ENCODE assay signal across 9 cellular contexts in the genomic region with DNA sequence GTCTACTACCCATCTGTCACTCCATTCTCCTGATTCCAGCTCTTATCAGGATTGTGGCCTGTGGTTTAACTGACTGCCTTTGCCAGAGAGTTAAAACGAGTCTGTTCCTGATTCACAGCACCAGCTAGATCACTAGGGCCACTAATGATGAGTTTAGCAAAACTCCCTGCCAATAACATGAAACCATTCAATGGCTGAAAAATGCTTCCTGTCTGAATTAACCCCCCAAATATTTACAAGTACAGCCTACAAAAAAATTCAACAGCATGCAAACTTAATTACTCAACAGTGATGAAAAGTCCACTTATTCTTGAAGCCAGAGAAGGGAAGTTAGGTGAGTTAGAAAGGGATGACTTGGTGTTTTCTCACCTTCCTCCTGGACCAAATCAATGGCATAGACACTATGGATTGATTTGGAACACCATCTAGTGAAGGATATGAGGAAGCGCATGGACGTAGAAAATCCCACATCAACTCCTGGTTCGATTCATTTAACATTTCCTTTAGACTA.
A peak's percentile ranks its signal among the peaks of the same experiment; 100 is the strongest.
DNase-seq lines count a peak whose midpoint lies in the region; ATAC-seq lines count a peak whose summit lies in the region.
"Had no signal": no experiment of that assay in that cellular context is flagged by ENCODE, and none has a peak within 500 bp of the region (broad histone marks: within the 10 kb centered on the region; RNA-seq: fewer than 3 reads in every experiment).

No MANE protein-coding gene starts in this region.

- peak overlapping the region; percentile 14 for H3K4me2 ChIP-seq in GM23248 (ENCODE audit: unreplicated experiment)

- ATAC-seq in HG02870 (IDR thresholded peaks at IDR 0.05; ENCODE audit: unreplicated experiment) (no peak), HG03565 (IDR thresholded peaks at IDR 0.05; ENCODE audit: unreplicated experiment) (no peak)

- 0 out of 2 replicates have a peak overlapping the region, but pooled peaks have one; percentile 30 for H2AFZ ChIP-seq in GM23248
- H2AFZ ChIP-seq: parathyroid adenoma had no signal

- H3K9me2 ChIP-seq in GM23248 (ENCODE audit: insufficient read depth), result no peaks in the 10 kb centered on the region

- H3K4me3 ChIP-seq in GM23248, result 0 out of 2 replicates have a peak overlapping the region, but pooled peaks have one; percentile 4

- no peaks in the 10 kb centered on the region for H4K20me1 ChIP-seq in GM23248 (ENCODE audit: insufficient read depth)

- H3K4me1 ChIP-seq in GM23248 (ENCODE audit: insufficient read depth), result peaks cover 31% of the 10 kb centered on the region
- H3K4me1 ChIP-seq: parathyroid adenoma had no signal

- H3K9ac ChIP-seq in GM23248, result no peak overlapping the region
- H3K9ac ChIP-seq: parathyroid adenoma had no signal

- DNase-seq in GM23248 (peak; percentile 79), OCI-M1 (lab: John Stamatoyannopoulos, UW) (peak; percentile 91), fibroblast of peridontal ligament (ENCODE audit: extremely low read depth) (peak; percentile 53), renal cortical epithelial cell (ENCODE audit: low read depth) (peak; percentile 61), COR-L47 (lab: John Stamatoyannopoulos, UW) (no peak), NCI-H1694 treated with DMSO at 0.1 percent for 48 hours (lab: John Stamatoyannopoulos, UW) (no peak)

- H3K36me3 ChIP-seq in GM23248 (ENCODE audit: low read depth), result no peaks in the 10 kb centered on the region

- 35 to 50% methylated on average over 4 of the region's 4 CpGs for WGBS in GM23248 (ENCODE audit: low coverage in 1 of 2, low lambda C conversion rate in 2 of 2, missing lambda C conversion rate in 2 of 2), 2 experiments

- in situ Hi-C loops in GM23248 (cut with MboI), result no loop called here

- H3F3A ChIP-seq in GM23248 (ENCODE audit: insufficient read depth), result peaks cover 14% of the 10 kb centered on the region

- H3K27ac ChIP-seq in GM23248, result 0 out of 2 replicates have a peak overlapping the region, but pooled peaks have one; percentile 0
- H3K27ac ChIP-seq: parathyroid adenoma had no signal

- H3K79me2 ChIP-seq in GM23248 (ENCODE audit: insufficient read depth), result no peaks in the 10 kb centered on the region
- H3K79me2 ChIP-seq: parathyroid adenoma had no signal

- no peaks in the 10 kb centered on the region for H3K9me3 ChIP-seq in GM23248 (ENCODE audit: low read depth)

- no peaks in the 10 kb centered on the region for H3K27me3 ChIP-seq in GM23248 (replicated peaks; ENCODE audit: insufficient read depth)

Comparison
In these comparisons a context has a peak if more than half of its experiments do, and no peak if none do; other contexts are left out.
1. DNase-seq: peak in GM23248 (single experiment), OCI-M1 (single experiment), fibroblast of peridontal ligament (single experiment) and renal cortical epithelial cell (single experiment); none in COR-L47 (single experiment) and NCI-H1694 treated with DMSO at 0.1 percent for 48 hours (single experiment).